Comparison of ENCODE assay signal across 8 cellular contexts in the genomic region with DNA sequence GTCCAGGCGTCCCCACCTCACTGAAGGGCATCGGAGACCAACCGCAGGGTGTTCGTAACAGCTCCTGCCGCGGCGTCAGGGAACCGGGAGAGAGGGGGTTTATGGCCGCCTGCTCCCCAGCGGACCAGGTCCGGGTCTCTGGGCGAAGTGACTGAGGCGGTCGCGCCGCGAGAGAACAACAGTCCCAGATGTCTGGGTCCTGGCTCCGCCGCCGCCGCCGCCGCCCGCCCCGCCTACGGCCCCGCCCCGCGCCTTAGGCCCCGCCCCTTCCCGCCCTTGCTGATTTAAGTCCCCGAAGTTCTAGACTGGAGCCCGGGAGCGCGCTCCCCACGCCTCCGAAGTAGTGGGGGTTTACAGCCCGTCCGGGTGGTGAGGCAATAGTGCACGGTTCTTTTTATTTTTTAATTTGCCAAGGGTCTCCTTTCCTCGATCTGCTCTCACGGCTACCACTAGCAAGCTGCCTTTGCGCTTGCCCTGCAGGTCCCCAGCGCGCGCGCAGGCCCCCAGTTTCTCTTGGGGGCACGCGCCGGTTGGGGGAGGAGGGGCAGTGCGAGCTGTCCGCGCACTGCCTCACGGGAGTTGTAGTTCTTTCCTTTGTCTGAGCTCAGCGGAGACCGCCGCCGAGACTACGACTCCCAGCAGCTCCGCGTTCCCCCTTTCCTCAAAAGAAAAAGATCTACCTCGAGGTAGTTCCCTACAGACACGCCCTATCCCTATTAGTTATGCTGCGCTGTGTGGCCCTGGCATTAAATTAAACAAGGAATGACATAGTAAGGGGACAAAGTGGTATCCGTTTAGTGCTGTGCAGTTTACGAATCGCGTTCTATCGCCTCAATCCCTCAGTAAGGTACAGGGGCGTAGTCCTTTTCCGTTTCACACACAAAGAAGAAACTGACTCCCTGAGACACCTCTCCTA. TPM values are rescaled to one million over a fixed set of nuclear protein-coding genes. Genes with fewer than 3 reads are reported as not detected.
DNase-seq lines count a peak whose midpoint lies in the region; TF ChIP-seq lines count a peak whose summit lies in the region.

A gene (minus strand): TSS at position 190 of the 916 bp plus-strand sequence. CDS start 272 bp downstream, outside the sequence.

- H3K27ac ChIP-seq in effector memory CD4-positive, alpha-beta T cell (ENCODE audit: insufficient read depth, low read length, poor library complexity, severe bottlenecking) = peak within 1 kb of the TSS; percentile 80

- TF ChIP-seq CTCF in GM20000 (IDR thresholded peaks at IDR 0.05; ENCODE audit: extremely low read depth, missing control alignments) = no peak

- H3K4me1 ChIP-seq in effector memory CD4-positive, alpha-beta T cell (ENCODE audit: control insufficient read depth, insufficient read depth, low read length, poor library complexity, severe bottlenecking) = no peaks in the 10 kb centered on the region

- H3K36me3 ChIP-seq in effector memory CD4-positive, alpha-beta T cell (ENCODE audit: control insufficient read depth, insufficient read depth, low read length) = no peaks in the 10 kb centered on the region

- peak within 1 kb of the TSS; percentile 93 for H3K4me3 ChIP-seq in effector memory CD4-positive, alpha-beta T cell (ENCODE audit: insufficient read depth, low read depth, low read length, poor library complexity, severe bottlenecking)

- H3K9me3 ChIP-seq in effector memory CD4-positive, alpha-beta T cell (ENCODE audit: control insufficient read depth, low read length) = no peaks in the 10 kb centered on the region

- peak; percentile 93 for DNase-seq in COLO668 (lab: John Stamatoyannopoulos, UW; ENCODE audit: unreplicated experiment)
- DNase-seq in GM20000 (ENCODE audit: low spot score) = peak; percentile 97
- DNase-seq in HS-5 (ENCODE audit: low read depth) = peak; percentile 78
- peak; percentile 46 for DNase-seq in NK-92 (lab: John Stamatoyannopoulos, UW; ENCODE audit: unreplicated experiment)
- peak; percentile 96 for DNase-seq in activated CD8-positive, alpha-beta memory T cell treated with anti-CD3 and anti-CD28 coated beads for 24 hours
- peak; percentile 81 to 89 (median 85) for DNase-seq in effector memory CD4-positive, alpha-beta T cell
- DNase-seq in lung microvascular endothelial cell (ENCODE audit: low read depth in 2 of 2) = peak; percentile 96
- peak; percentile 84 to 88 (median 87) for DNase-seq in stimulated activated CD4-positive, alpha-beta T cell treated with anti-CD3 and anti-CD28 coated beads, TNF-alpha, amount 100 ng/mL, for 4 hours (ENCODE audit: low read depth in 3 of 3)

- H3K27me3 ChIP-seq in effector memory CD4-positive, alpha-beta T cell (replicated peaks; ENCODE audit: control insufficient read depth, insufficient read depth, low read length, poor library complexity, severe bottlenecking) = no peaks in the 10 kb centered on the region

RNA-seq across cellular contexts. Expression of the gene that starts here (rescaled TPM):
- total RNA-seq in lung microvascular endothelial cell = 31.4 and 40.1 TPM in 2 replicates

Comparison
In these comparisons a context has a peak if more than half of its experiments do, and no peak if none do; other contexts are left out.
1. Peak in every context shown above with its lines: DNase-seq, H3K4me3 ChIP-seq and H3K27ac ChIP-seq.
2. DNase-seq: peak in every context shown above with its lines; median percentile 97 in GM20000; 96 in activated CD8-positive, alpha-beta memory T cell treated with anti-CD3 and anti-CD28 coated beads for 24 hours; 96 in lung microvascular endothelial cell; 93 in COLO668; 87 in stimulated activated CD4-positive, alpha-beta T cell treated with anti-CD3 and anti-CD28 coated beads, TNF-alpha, amount 100 ng/mL, for 4 hours; 85 in effector memory CD4-positive, alpha-beta T cell; 78 in HS-5; 46 in NK-92.